39 cellular contexts compared by ENCODE assay signal in genomic region chr2:240717181-240717641, GRCh38. TPM values are rescaled to one million over a fixed set of nuclear protein-coding genes. Genes with fewer than 3 reads are reported as not detected.
"Had no signal": no experiment of that assay in that cellular context is flagged by ENCODE, and none has a peak within 500 bp of the region (broad histone marks: within the 10 kb centered on the region; RNA-seq: fewer than 3 reads in every experiment).

No MANE protein-coding gene starts in this region.

- H3K4me3 ChIP-seq: adrenal gland, body of pancreas, colonic mucosa, esophagus squamous epithelium, gastroesophageal sphincter had no signal

- DNase-seq: activated CD4-positive, alpha-beta memory T cell treated with anti-CD3 and anti-CD28 coated beads for 36 hours; activated CD4-positive, alpha-beta T cell treated with anti-CD3 and anti-CD28 coated beads for 36 hours; activated CD4-positive, alpha-beta T cell treated with anti-CD3 and anti-CD28 coated beads, Interleukin-2, amount 10 ng/mL, durations not matched to agents 24 days and 14 days; activated CD4-positive, CD25-positive, alpha-beta regulatory T cell; activated CD4-positive, CD25-positive, alpha-beta regulatory T cell treated with anti-CD3 and anti-CD28 coated beads, Interleukin-2, amount 50 U/mL, for 72 hours; activated CD8-positive, alpha-beta memory T cell treated with anti-CD3 and anti-CD28 coated beads, Interleukin-2, amount 10 ng/mL, durations not matched to agents 7 days and 5 days; activated CD8-positive, alpha-beta memory T cell treated with anti-CD3 and anti-CD28 coated beads, Interleukin-2, amount 50 U/mL, for 4 hours; activated CD8-positive, alpha-beta T cell treated with anti-CD3 and anti-CD28 coated beads, Interleukin-2, amount 10 ng/mL, durations not matched to agents 7 days and 5 days; activated effector memory CD4-positive, alpha-beta T cell treated with anti-CD3 and anti-CD28 coated beads, Interleukin-2, amount 50 U/mL, for 16 hours; activated naive CD4-positive, alpha-beta T cell treated with anti-CD3 and anti-CD28 coated beads for 36 hours; activated naive CD8-positive, alpha-beta T cell treated with anti-CD3 and anti-CD28 coated beads for 36 hours; activated naive CD8-positive, alpha-beta T cell treated with anti-CD3 and anti-CD28 coated beads, Interleukin-2, amount 50 U/mL, for 24 hours; activated T-cell treated with anti-CD3 and anti-CD28 coated beads, Interleukin-2, amount 50 U/mL, for 1 hour; activated T-cell treated with anti-CD3 and anti-CD28 coated beads, Interleukin-2, amount 50 U/mL, for 48 hours; adrenal gland; amygdala; aorta; body of pancreas; central memory CD4-positive, alpha-beta T cell; cerebellar nuclear complex; colonic mucosa; effector CD8-positive, alpha-beta T cell; esophagus squamous epithelium; foreskin melanocyte; head of caudate nucleus; T-helper 2 cell had no signal

- H3K36me3 ChIP-seq: adrenal gland, colonic mucosa, esophagus squamous epithelium, gastroesophageal sphincter had no signal

- FAIRE-seq: endometrium, endothelial cell of umbilical vein had no signal

- ATAC-seq: activated CD4-positive, alpha-beta T cell treated with anti-CD3 and anti-CD28 coated beads for 36 hours; activated CD8-positive, alpha-beta memory T cell treated with anti-CD3 and anti-CD28 coated beads, Interleukin-2, amount 10 ng/mL, durations not matched to agents 7 days and 5 days; activated CD8-positive, alpha-beta T cell treated with anti-CD3 and anti-CD28 coated beads, Interleukin-2, amount 10 ng/mL, durations not matched to agents 7 days and 5 days; activated naive CD8-positive, alpha-beta T cell treated with anti-CD3 and anti-CD28 coated beads, Interleukin-2, amount 50 U/mL, for 24 hours; body of pancreas; gastroesophageal sphincter had no signal

- H3K27ac ChIP-seq: adrenal gland, body of pancreas, colonic mucosa, epithelial cell of prostate, esophagus squamous epithelium, gastroesophageal sphincter had no signal

- H3K27me3 ChIP-seq: adrenal gland, body of pancreas, colonic mucosa had no signal

- H3K9me3 ChIP-seq: adrenal gland, body of pancreas, colonic mucosa, esophagus squamous epithelium, gastroesophageal sphincter had no signal

- H3K4me1 ChIP-seq: adrenal gland, colonic mucosa, esophagus squamous epithelium, gastroesophageal sphincter had no signal

RNA-seq across cellular contexts. Expression of gene AQP12A, which starts 25.5 kb away (rescaled TPM):
- total RNA-seq: activated CD4-positive, alpha-beta memory T cell treated with anti-CD3 and anti-CD28 coated beads for 36 hours; activated CD4-positive, alpha-beta T cell treated with anti-CD3 and anti-CD28 coated beads for 36 hours; activated CD4-positive, alpha-beta T cell treated with anti-CD3 and anti-CD28 coated beads, Interleukin-2, amount 10 ng/mL, durations not matched to agents 24 days and 14 days; activated CD8-positive, alpha-beta memory T cell treated with anti-CD3 and anti-CD28 coated beads for 36 hours; activated CD8-positive, alpha-beta memory T cell treated with anti-CD3 and anti-CD28 coated beads, Interleukin-2, amount 10 ng/mL, durations not matched to agents 7 days and 5 days; activated CD8-positive, alpha-beta T cell treated with anti-CD3 and anti-CD28 coated beads, Interleukin-2, amount 10 ng/mL, durations not matched to agents 7 days and 5 days; activated naive CD4-positive, alpha-beta T cell treated with anti-CD3 and anti-CD28 coated beads for 36 hours; activated naive CD8-positive, alpha-beta T cell treated with anti-CD3 and anti-CD28 coated beads for 36 hours; activated T-helper 1 cell treated with anti-CD3 and anti-CD28 coated beads, Interleukin-12 subunit alpha, Interleukin-12 subunit beta, Interleukin-2, Interleukin-4 antibody, amounts not matched to agents 30 ng/mL and 10 ng/mL and 1 ng/mL, durations not matched to agents 14 hours and 24 hours and 36 hours; activated T-helper 2 cell treated with anti-CD3 and anti-CD28 coated beads, Interferon-gamma antibody, Interleukin-2, Interleukin-4, amounts not matched to agents 10 μg/mL and 5 μg/mL and 100 μg/mL, durations not matched to agents 14 hours and 24 hours and 36 hours; adrenal gland; aorta; dermis microvascular lymphatic vessel endothelial cell; endothelial cell of umbilical vein; esophagus squamous epithelium; fibroblast of lung; fibroblast of villous mesenchyme; gastroesophageal sphincter; glomerular endothelial cell; T-helper 1 cell treated with Interleukin-12 subunit alpha and Interleukin-12 subunit beta and Interleukin-4 antibody, amounts not matched to agents 30 ng/mL and 1 ng/mL, for 36 hours had no signal
- polyA plus RNA-seq: adrenal gland, endothelial cell of umbilical vein, esophagus, fibroblast of lung had no signal

RNA-seq across cellular contexts. Expression of gene AQP12B, which starts 34.5 kb away (rescaled TPM):
- total RNA-seq: activated CD4-positive, alpha-beta memory T cell treated with anti-CD3 and anti-CD28 coated beads for 36 hours; activated CD4-positive, alpha-beta T cell treated with anti-CD3 and anti-CD28 coated beads for 36 hours; activated CD4-positive, alpha-beta T cell treated with anti-CD3 and anti-CD28 coated beads, Interleukin-2, amount 10 ng/mL, durations not matched to agents 24 days and 14 days; activated CD8-positive, alpha-beta memory T cell treated with anti-CD3 and anti-CD28 coated beads for 36 hours; activated CD8-positive, alpha-beta memory T cell treated with anti-CD3 and anti-CD28 coated beads, Interleukin-2, amount 10 ng/mL, durations not matched to agents 7 days and 5 days; activated CD8-positive, alpha-beta T cell treated with anti-CD3 and anti-CD28 coated beads, Interleukin-2, amount 10 ng/mL, durations not matched to agents 7 days and 5 days; activated naive CD4-positive, alpha-beta T cell treated with anti-CD3 and anti-CD28 coated beads for 36 hours; activated naive CD8-positive, alpha-beta T cell treated with anti-CD3 and anti-CD28 coated beads for 36 hours; activated T-helper 1 cell treated with anti-CD3 and anti-CD28 coated beads, Interleukin-12 subunit alpha, Interleukin-12 subunit beta, Interleukin-2, Interleukin-4 antibody, amounts not matched to agents 30 ng/mL and 10 ng/mL and 1 ng/mL, durations not matched to agents 14 hours and 24 hours and 36 hours; activated T-helper 2 cell treated with anti-CD3 and anti-CD28 coated beads, Interferon-gamma antibody, Interleukin-2, Interleukin-4, amounts not matched to agents 10 μg/mL and 5 μg/mL and 100 μg/mL, durations not matched to agents 14 hours and 24 hours and 36 hours; adrenal gland; aorta; dermis microvascular lymphatic vessel endothelial cell; endothelial cell of umbilical vein; esophagus squamous epithelium; fibroblast of lung; fibroblast of villous mesenchyme; gastroesophageal sphincter; glomerular endothelial cell; T-helper 1 cell treated with Interleukin-12 subunit alpha and Interleukin-12 subunit beta and Interleukin-4 antibody, amounts not matched to agents 30 ng/mL and 1 ng/mL, for 36 hours had no signal
- polyA plus RNA-seq: endothelial cell of umbilical vein, esophagus, fibroblast of lung had no signal
